ENCODE assay signal across 20 cellular contexts in genomic region chr7:63087575-63088190, GRCh38.
DNase-seq lines count a peak whose midpoint lies in the region; ATAC-seq, FAIRE-seq and TF ChIP-seq lines count a peak whose summit lies in the region.
"Had no signal": no experiment of that assay in that cellular context is flagged by ENCODE, and none has a peak within 500 bp of the region (broad histone marks: within the 10 kb centered on the region; RNA-seq: fewer than 3 reads in every experiment).

No MANE protein-coding gene starts in this region.

- no peaks in the 10 kb centered on the region for H3K79me2 ChIP-seq in HCT116 (ENCODE audit: insufficient read depth, low read length)
- no peaks in the 10 kb centered on the region for H3K79me2 ChIP-seq in K562 (ENCODE audit: control insufficient read depth, insufficient read depth, low read length)

- TF ChIP-seq EP300 in K562 (IDR thresholded peaks at IDR 0.05; ENCODE audit: low read length), result no peak

- H3K9me3 ChIP-seq in HCT116 (ENCODE audit: control insufficient read depth in 1 of 2, insufficient read depth in 1 of 2, low read depth in 1 of 2, low read length in 2 of 2) (peaks cover 10 to 20% of the 10 kb centered on the region in 2 experiments; a peak in 2 of 4 replicates), HEK293 (ENCODE audit: control insufficient read depth, insufficient read depth, low read depth, low read length) (no peaks in the 10 kb centered on the region), K562 (replicated peaks; ENCODE audit: control insufficient read depth, insufficient read depth, low read depth, low read length) (no peaks in the 10 kb centered on the region), iPS-20b (ENCODE audit: insufficient read depth, low read depth, low read length) (peaks cover 88% of the 10 kb centered on the region)

- ATAC-seq in HCT116 (no peak), K562 (no peak)

- FAIRE-seq in K562 (lab: Jason Lieb, UNC) (no peak), GM19239 (lab: Jason Lieb, UNC) (no peak)
- FAIRE-seq: GM12891, GM18507 had no signal

- no peaks in the 10 kb centered on the region for H3K9me1 ChIP-seq in K562 (ENCODE audit: control insufficient read depth, insufficient read depth, low read length)

- RAD21 ChIA-PET in HCT116 (lab: Charles Lee; ENCODE audit: low non-redundant PET in 1 of 2, low total read pairs in 2 of 2, uncharacterized antibody in 2 of 2, unreplicated experiment in 2 of 2), result no interaction called here

- no TSS peak for BruUV-seq in HCT116 (replicated peaks; lab: Mats Ljungman, UMichigan)
- BruUV-seq in K562 (replicated peaks; lab: Mats Ljungman, UMichigan), result no TSS peak

- in situ Hi-C loops in K562 (cut with MboI), result no loop called here

- TF ChIP-seq RAD21 in HCT116 (IDR thresholded peaks at IDR 0.05; ENCODE audit: low read depth) (no peak), K562 (CRISPR knock-in tag; conservative IDR thresholded peaks at IDR 0.05 in 1 of 2, IDR thresholded peaks at IDR 0.05 in 1 of 2) (no peak)

- H3K4me3 ChIP-seq in HCT116 (replicated peaks in 1 of 2; ENCODE audit: low read depth in 1 of 2, low read length in 2 of 2) (no peak overlapping the region), HEK293 (ENCODE audit: low read depth, low read length) (no peak overlapping the region), K562 (no peak overlapping the region), iPS-20b (ENCODE audit: low read length) (peak overlapping the region; percentile 22; the same call in 1 of the 2 replicates)

- H2AFZ ChIP-seq in HCT116 (ENCODE audit: low read depth, low read length, poor library complexity, severe bottlenecking) (no peak overlapping the region), K562 (ENCODE audit: low read depth, low read length) (no peak overlapping the region)

- H3K9ac ChIP-seq in HCT116 (ENCODE audit: low read length) (no peak overlapping the region), K562 (ENCODE audit: insufficient read depth in 1 of 2, low read depth in 2 of 2, low read length in 2 of 2) (no peak overlapping the region), iPS-20b (ENCODE audit: low read depth, low read length) (no peak overlapping the region)

- H3K4me2 ChIP-seq in HCT116 (ENCODE audit: low read length) (no peak overlapping the region), K562 (ENCODE audit: insufficient read depth, low read length) (no peak overlapping the region)

- TF ChIP-seq CTCF in HCT116 (IDR thresholded peaks at IDR 0.05 in 2 of 3, conservative IDR thresholded peaks at IDR 0.05 in 1 of 3; ENCODE audit: borderline replicate concordance in 1 of 3, insufficient read depth in 1 of 3, low read depth in 2 of 3, low read length in 2 of 3) (no peak), HEK293 (tag by site-specific recombination; IDR thresholded peaks at IDR 0.05) (no peak), K562 (IDR thresholded peaks at IDR 0.05 in 2 of 3, conservative IDR thresholded peaks at IDR 0.05 in 1 of 3; ENCODE audit: insufficient read depth in 2 of 3, low read depth in 1 of 3, low read length in 3 of 3) (no peak)

- H3K36me3 ChIP-seq in HCT116 (ENCODE audit: control insufficient read depth in 1 of 2, insufficient read depth in 2 of 2, low read length in 2 of 2) (no peaks in the 10 kb centered on the region), HEK293 (ENCODE audit: control insufficient read depth in 2 of 2, insufficient read depth in 1 of 2, low read length in 2 of 2) (no peaks in the 10 kb centered on the region), K562 (ENCODE audit: control insufficient read depth, insufficient read depth, low read length) (no peaks in the 10 kb centered on the region), iPS-20b (ENCODE audit: insufficient read depth, low read depth, low read length) (no peaks in the 10 kb centered on the region)

- intact Hi-C loops in HCT116 (cut with micrococcal nuclease), result no loop called here
- intact Hi-C loops in K562 (cut with micrococcal nuclease), result no loop called here

- no peak for DNase-seq in HCT116 (ENCODE audit: low read depth, low spot score)
- DNase-seq in K562 (ENCODE audit: extremely low read depth in 1 of 4, low spot score in 3 of 4), result no peak
- no peak for DNase-seq in GM19239 (ENCODE audit: insufficient read length, low spot score)
- DNase-seq in GDM1 (lab: John Stamatoyannopoulos, UW), result no peak
- DNase-seq in NCI-H1048 (lab: John Stamatoyannopoulos, UW), result no peak
- DNase-seq: C1 segment of cervical spinal cord; Calu3; CD4-positive, alpha-beta memory T cell; COR-L47; DMS79; EL; GF-D8; GOT3; H7; HCEC 1CT; HFFc6 had no signal

- no peak overlapping the region for H3K27ac ChIP-seq in HCT116 (ENCODE audit: low read depth, low read length)
- no peak overlapping the region for H3K27ac ChIP-seq in HEK293 (ENCODE audit: extremely low read depth, low read depth, low read length)
- H3K27ac ChIP-seq in K562 (ENCODE audit: extremely low read depth, low read depth, low read length), result no peak overlapping the region
- H3K27ac ChIP-seq in iPS-20b (ENCODE audit: low read length), result no peak overlapping the region

- H4K20me1 ChIP-seq in HCT116 (ENCODE audit: insufficient read depth) (no peaks in the 10 kb centered on the region), K562 (replicated peaks; ENCODE audit: control insufficient read depth, insufficient read depth, low read length) (no peaks in the 10 kb centered on the region)

- TF ChIP-seq POLR2A in HCT116 (IDR thresholded peaks at IDR 0.05; ENCODE audit: borderline replicate concordance, extremely low read depth, insufficient read depth, insufficient read length) (no peak), K562 (conservative IDR thresholded peaks at IDR 0.05) (no peak)

- 0% methylated on average over 3 of the region's 3 CpGs for WGBS in K562 (ENCODE audit: insufficient coverage, low coverage, missing lambda C conversion rate)

- no peaks in the 10 kb centered on the region for H3K4me1 ChIP-seq in HCT116 (ENCODE audit: control insufficient read depth in 1 of 2, insufficient read depth in 2 of 2, low read length in 2 of 2)
- no peaks in the 10 kb centered on the region for H3K4me1 ChIP-seq in HEK293 (ENCODE audit: control insufficient read depth, insufficient read depth, low read length)
- H3K4me1 ChIP-seq in K562 (replicated peaks in 1 of 2; ENCODE audit: control insufficient read depth in 2 of 2, insufficient read depth in 2 of 2, low read length in 2 of 2), result no peaks in the 10 kb centered on the region
- no peaks in the 10 kb centered on the region for H3K4me1 ChIP-seq in iPS-20b (ENCODE audit: insufficient read depth, low read length)

- H3K27me3 ChIP-seq in HCT116 (ENCODE audit: insufficient read depth, low read length) (no peaks in the 10 kb centered on the region), K562 (ENCODE audit: control insufficient read depth in 2 of 2, insufficient read depth in 2 of 2, low read length in 2 of 2) (no peaks in the 10 kb centered on the region), iPS-20b (ENCODE audit: insufficient read depth, low read length) (no peaks in the 10 kb centered on the region)

- CTCF ChIA-PET in HCT116 (lab: Charles Lee), result no interaction called here
- CTCF ChIA-PET in HEK293 (lab: Yijun Ruan, JAX), result no interaction called here
- CTCF ChIA-PET in K562 (lab: Yijun Ruan, JAX; ENCODE audit: low intra/inter-chr PET ratio), result no interaction called here

- POLR2A ChIA-PET in HCT116 (lab: Charles Lee) (no interaction called here), HEK293 (lab: Yijun Ruan, JAX) (no interaction called here), K562 (lab: Yijun Ruan, JAX) (no interaction called here)

- H3K9me2 ChIP-seq in HCT116 (ENCODE audit: insufficient read depth), result no peaks in the 10 kb centered on the region

TF ChIP-seq in HCT116, 20 proteins besides CTCF, POLR2A, EP300 and RAD21:
- TF ChIP-seq EGR1 (IDR thresholded peaks at IDR 0.05; ENCODE audit: low read depth), result no peak
- peak; percentile 76 for TF ChIP-seq ZNF274 (IDR thresholded peaks at IDR 0.05; ENCODE audit: low read depth, low read length)

TF ChIP-seq in HEK293, 187 proteins besides CTCF, POLR2A, EP300 and RAD21:
- TF ChIP-seq ZNF513 (tag by site-specific recombination; IDR thresholded peaks at IDR 0.05) (no peak), ZNF621 (tag by site-specific recombination; IDR thresholded peaks at IDR 0.05) (no peak), ZNF274 (IDR thresholded peaks at IDR 0.05; ENCODE audit: low read length) (peak; percentile 52), ZNF274 (tag by site-specific recombination; IDR thresholded peaks at IDR 0.05; ENCODE audit: borderline replicate concordance) (peak; percentile 73; the same call in 1 of the 2 replicates), SETDB1 (IDR thresholded peaks at IDR 0.05; ENCODE audit: insufficient read length, low read length) (peak; percentile 22)

TF ChIP-seq in K562, 482 proteins besides CTCF, POLR2A, EP300 and RAD21:
- TF ChIP-seq ZNF274 (IDR thresholded peaks at IDR 0.05; ENCODE audit: borderline replicate concordance, low read depth, low read length), result peak; percentile 91
- TF ChIP-seq, protein P1, sequence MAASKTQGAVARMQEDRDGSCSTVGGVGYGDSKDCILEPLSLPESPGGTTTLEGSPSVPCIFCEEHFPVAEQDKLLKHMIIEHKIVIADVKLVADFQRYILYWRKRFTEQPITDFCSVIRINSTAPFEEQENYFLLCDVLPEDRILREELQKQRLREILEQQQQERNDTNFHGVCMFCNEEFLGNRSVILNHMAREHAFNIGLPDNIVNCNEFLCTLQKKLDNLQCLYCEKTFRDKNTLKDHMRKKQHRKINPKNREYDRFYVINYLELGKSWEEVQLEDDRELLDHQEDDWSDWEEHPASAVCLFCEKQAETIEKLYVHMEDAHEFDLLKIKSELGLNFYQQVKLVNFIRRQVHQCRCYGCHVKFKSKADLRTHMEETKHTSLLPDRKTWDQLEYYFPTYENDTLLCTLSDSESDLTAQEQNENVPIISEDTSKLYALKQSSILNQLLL (CRISPR knock-in tag; IDR thresholded peaks at IDR 0.05; ENCODE audit: borderline replicate concordance), result no peak
